Comparison of ENCODE assay signal across 28 cellular contexts in genomic region chr13:66106246-66106645, GRCh38.
"Had no signal": no experiment of that assay in that cellular context is flagged by ENCODE, and none has a peak within 500 bp of the region (broad histone marks: within the 10 kb centered on the region; RNA-seq: fewer than 3 reads in every experiment).

No MANE protein-coding gene starts in this region.

- H3K4me1 ChIP-seq: colonic mucosa, esophagus squamous epithelium, gastrocnemius medialis, heart right ventricle, left ventricle myocardium inferior, lower lobe of right lung had no signal

- H3K36me3 ChIP-seq: colonic mucosa, esophagus squamous epithelium, gastrocnemius medialis, heart right ventricle, left ventricle myocardium inferior, lower lobe of right lung had no signal

- DNase-seq: colonic mucosa; cortex of kidney; effector CD8-positive, alpha-beta T cell; effector memory CD8-positive, alpha-beta T cell; endodermal cell; erythroblast; esophagus squamous epithelium; foreskin fibroblast; foreskin melanocyte; gastrocnemius medialis; glutamatergic neuron; head of caudate nucleus; heart right ventricle; hypothalamus; immature natural killer cell; islet precursor cell; kidney; kidney glomerular epithelial cell; left colon; left ventricle myocardium inferior; lower lobe of right lung; mesenchymal stem cell; mucosa of descending colon; naive B cell; naive thymus-derived CD8-positive, alpha-beta T cell had no signal

- H3K9me3 ChIP-seq: colonic mucosa, esophagus squamous epithelium, gastrocnemius medialis, heart right ventricle, left ventricle myocardium inferior, lower lobe of right lung, mucosa of descending colon had no signal

- H3K27ac ChIP-seq: colonic mucosa, epithelial cell of prostate, esophagus squamous epithelium, gastrocnemius medialis, heart right ventricle, left ventricle myocardium inferior, lower lobe of right lung had no signal

- H3K27me3 ChIP-seq: colonic mucosa, esophagus squamous epithelium, gastrocnemius medialis, heart right ventricle had no signal

- ATAC-seq: effector memory CD8-positive, alpha-beta T cell; esophagus mucosa; gastrocnemius medialis; heart right ventricle; left colon; left lobe of liver; mucosa of descending colon; naive thymus-derived CD8-positive, alpha-beta T cell had no signal

- H3K4me3 ChIP-seq: colonic mucosa, esophagus squamous epithelium, gastrocnemius medialis, heart right ventricle, left ventricle myocardium inferior, lower lobe of right lung, mucosa of descending colon had no signal
